Comparison of ENCODE assay signal across 8 cellular contexts in genomic region chr17:81867123-81867951, GRCh38. TPM values are rescaled to one million over a fixed set of nuclear protein-coding genes. Genes with fewer than 3 reads are reported as not detected.
DNase-seq lines count a peak whose midpoint lies in the region; ATAC-seq and TF ChIP-seq lines count a peak whose summit lies in the region.

No MANE protein-coding gene starts in this region.

- POLR2A ChIA-PET in GM10248 (lab: Yijun Ruan, JAX) = interaction anchor here (0.7 to 1.5 kb wide), 2 partner anchors 18 to 456 kb away, joined by 3 read pairs; no protein-coding TSS in a partner anchor

- peaks cover 34% of the 10 kb centered on the region for H3K4me1 ChIP-seq in ectodermal cell (ENCODE audit: control insufficient read depth, insufficient read depth, low read length)

- WGBS in ectodermal cell, 2 experiments = 81 to 84% methylated on average over 22 of the region's 22 CpGs

- ATAC-seq in natural killer cell treated with Interleukin-12 subunit alpha and Interleukin-12 subunit beta and Interleukin-15 and Interleukin-18, amount 100 ng/mL, for 72 hours = no peak

- no peaks in the 10 kb centered on the region for H3K27me3 Mint-ChIP-seq in natural killer cell treated with Interleukin-12 subunit alpha and Interleukin-12 subunit beta and Interleukin-15 and Interleukin-18, amount 100 ng/mL, for 72 hours

- H3K4me3 Mint-ChIP-seq in natural killer cell treated with Interleukin-12 subunit alpha and Interleukin-12 subunit beta and Interleukin-15 and Interleukin-18, amount 100 ng/mL, for 72 hours = peak overlapping the region; percentile 50

- H3K36me3 ChIP-seq in SK-N-MC (ENCODE audit: insufficient read depth, low read length) (peaks cover 31% of the 10 kb centered on the region), ectodermal cell (ENCODE audit: control insufficient read depth, insufficient read depth, low read length) (peaks cover 9% of the 10 kb centered on the region)

- H3K27me3 ChIP-seq in ectodermal cell (ENCODE audit: control insufficient read depth, insufficient read depth, low read length, poor library complexity, severe bottlenecking) = no peaks in the 10 kb centered on the region

- no peaks in the 10 kb centered on the region for H3K9me3 Mint-ChIP-seq in natural killer cell treated with Interleukin-12 subunit alpha and Interleukin-12 subunit beta and Interleukin-15 and Interleukin-18, amount 100 ng/mL, for 72 hours

- peaks cover 5% of the 10 kb centered on the region for H3K36me3 Mint-ChIP-seq in natural killer cell treated with Interleukin-12 subunit alpha and Interleukin-12 subunit beta and Interleukin-15 and Interleukin-18, amount 100 ng/mL, for 72 hours

- peaks cover 19 to 41% of the 10 kb centered on the region in 2 donors for H3K4me1 Mint-ChIP-seq in natural killer cell treated with Interleukin-12 subunit alpha and Interleukin-12 subunit beta and Interleukin-15 and Interleukin-18, amount 100 ng/mL, for 72 hours (ENCODE audit: low read depth in 2 of 2)

- H3K9me3 ChIP-seq in SK-N-MC (ENCODE audit: low read depth, low read length) (no peaks in the 10 kb centered on the region), ectodermal cell (ENCODE audit: control insufficient read depth, low read length) (no peaks in the 10 kb centered on the region)

- H3K27ac ChIP-seq in SK-N-MC = peak overlapping the region; percentile 91
- peak overlapping the region; percentile 77 for H3K27ac ChIP-seq in ectodermal cell (ENCODE audit: insufficient read depth, low read depth, low read length, poor library complexity, severe bottlenecking)

- no peak overlapping the region; the same call in 1 of the 2 replicates for H3K4me3 ChIP-seq in SK-N-MC
- no peak overlapping the region for H3K4me3 ChIP-seq in ectodermal cell (ENCODE audit: insufficient read depth, low read depth, low read length)

- peak overlapping the region; percentile 53 to 59 for H3K27ac Mint-ChIP-seq in natural killer cell treated with Interleukin-12 subunit alpha and Interleukin-12 subunit beta and Interleukin-15 and Interleukin-18, amount 100 ng/mL, for 72 hours

- peak in 4 of 6 experiments; percentile 28 to 45 (median 33) for DNase-seq in stimulated activated naive CD4-positive, alpha-beta T cell (lab: John Stamatoyannopoulos, UW)
- no peak for DNase-seq in stimulated activated naive CD4-positive, alpha-beta T cell treated with Interleukin-2 at 50 U/mL for 16 hours (lab: John Stamatoyannopoulos, UW)
- DNase-seq in SK-N-MC (ENCODE audit: low read depth, low spot score) = no peak
- no peak for DNase-seq in natural killer cell treated with Interleukin-12 subunit alpha and Interleukin-12 subunit beta and Interleukin-15 and Interleukin-18, amount 100 ng/mL, for 72 hours (ENCODE audit: low spot score)
- DNase-seq in GM10248 (ENCODE audit: extremely low spot score) = no peak
- no peak for DNase-seq in NCI-H1436 treated with DMSO at 0.1 percent for 48 hours (lab: John Stamatoyannopoulos, UW)
- no peak for DNase-seq in effector CD8-positive, alpha-beta T cell (lab: John Stamatoyannopoulos, UW)

- TF ChIP-seq CTCF in GM10248 (IDR thresholded peaks at IDR 0.05; ENCODE audit: control extremely low read depth, extremely low read depth, low read depth, missing control alignments) = no peak

- CTCF ChIA-PET in GM10248 (lab: Yijun Ruan, JAX) = no interaction called here

- peak overlapping the region; percentile 16 for H3K9ac ChIP-seq in SK-N-MC (ENCODE audit: insufficient read length)

RNA-seq across cellular contexts. Expression of gene ARHGDIA, which starts 3.8 kb away (rescaled TPM):
- polyA plus RNA-seq in ectodermal cell (2013, experiment 1 of 4) = 207 TPM
- 171 TPM for polyA plus RNA-seq in ectodermal cell (2013, experiment 2 of 4)
- 137 TPM for polyA plus RNA-seq in ectodermal cell (2013, experiment 3 of 4)
- 158 TPM for polyA plus RNA-seq in ectodermal cell (2013, experiment 4 of 4)
- 100 to 1,000 TPM; 874 to 929 TPM for total RNA-seq in natural killer cell treated with Interleukin-12 subunit alpha and Interleukin-12 subunit beta and Interleukin-15 and Interleukin-18, amount 100 ng/mL, for 72 hours

RNA-seq across cellular contexts. Expression of gene P4HB, which starts 7.0 kb away (rescaled TPM):
- polyA plus RNA-seq in ectodermal cell (2013, experiment 1 of 4) = 419 TPM
- 411 TPM for polyA plus RNA-seq in ectodermal cell (2013, experiment 2 of 4)
- polyA plus RNA-seq in ectodermal cell (2013, experiment 3 of 4) = 322 TPM
- polyA plus RNA-seq in ectodermal cell (2013, experiment 4 of 4) = 343 TPM
- total RNA-seq in natural killer cell treated with Interleukin-12 subunit alpha and Interleukin-12 subunit beta and Interleukin-15 and Interleukin-18, amount 100 ng/mL, for 72 hours = 100 to 1,000 TPM; 691 to 774 TPM

RNA-seq across cellular contexts. Expression of gene ALYREF, which starts 24.0 kb away (rescaled TPM):
- 151 TPM for polyA plus RNA-seq in ectodermal cell (2013, experiment 1 of 4)
- polyA plus RNA-seq in ectodermal cell (2013, experiment 2 of 4) = 136 TPM
- 118 TPM for polyA plus RNA-seq in ectodermal cell (2013, experiment 3 of 4)
- 114 TPM for polyA plus RNA-seq in ectodermal cell (2013, experiment 4 of 4)
- total RNA-seq in natural killer cell treated with Interleukin-12 subunit alpha and Interleukin-12 subunit beta and Interleukin-15 and Interleukin-18, amount 100 ng/mL, for 72 hours = 100 to 1,000 TPM; 159 to 302 TPM

RNA-seq across cellular contexts. Expression of gene ANAPC11, which starts 24.2 kb away (rescaled TPM):
- polyA plus RNA-seq in ectodermal cell (2013, experiment 1 of 4) = 158 TPM
- 150 TPM for polyA plus RNA-seq in ectodermal cell (2013, experiment 2 of 4)
- 197 TPM for polyA plus RNA-seq in ectodermal cell (2013, experiment 3 of 4)
- 177 TPM for polyA plus RNA-seq in ectodermal cell (2013, experiment 4 of 4)
- 100 to 1,000 TPM in 1 of 2 donors, 10 to 100 TPM in 1; 81.3 to 112 TPM for total RNA-seq in natural killer cell treated with Interleukin-12 subunit alpha and Interleukin-12 subunit beta and Interleukin-15 and Interleukin-18, amount 100 ng/mL, for 72 hours

RNA-seq across cellular contexts. Expression of gene PPP1R27, which starts 32.5 kb away (rescaled TPM):
- not detected for polyA plus RNA-seq in ectodermal cell (2013, experiment 1 of 4)
- not detected for polyA plus RNA-seq in ectodermal cell (2013, experiment 2 of 4)
- polyA plus RNA-seq in ectodermal cell (2013, experiment 3 of 4) = not detected
- polyA plus RNA-seq in ectodermal cell (2013, experiment 4 of 4) = not detected
- total RNA-seq in natural killer cell treated with Interleukin-12 subunit alpha and Interleukin-12 subunit beta and Interleukin-15 and Interleukin-18, amount 100 ng/mL, for 72 hours = not detected

Comparison
In these comparisons a context has a peak if more than half of its experiments do, and no peak if none do; other contexts are left out.
1. DNase-seq: peak in stimulated activated naive CD4-positive, alpha-beta T cell (4 of 6); none in stimulated activated naive CD4-positive, alpha-beta T cell treated with Interleukin-2 at 50 U/mL for 16 hours (single experiment), SK-N-MC (single experiment), natural killer cell treated with Interleukin-12 subunit alpha and Interleukin-12 subunit beta and Interleukin-15 and Interleukin-18, amount 100 ng/mL, for 72 hours (single experiment), GM10248 (single experiment), NCI-H1436 treated with DMSO at 0.1 percent for 48 hours (single experiment) and effector CD8-positive, alpha-beta T cell (single experiment).